In the genomic region with DNA sequence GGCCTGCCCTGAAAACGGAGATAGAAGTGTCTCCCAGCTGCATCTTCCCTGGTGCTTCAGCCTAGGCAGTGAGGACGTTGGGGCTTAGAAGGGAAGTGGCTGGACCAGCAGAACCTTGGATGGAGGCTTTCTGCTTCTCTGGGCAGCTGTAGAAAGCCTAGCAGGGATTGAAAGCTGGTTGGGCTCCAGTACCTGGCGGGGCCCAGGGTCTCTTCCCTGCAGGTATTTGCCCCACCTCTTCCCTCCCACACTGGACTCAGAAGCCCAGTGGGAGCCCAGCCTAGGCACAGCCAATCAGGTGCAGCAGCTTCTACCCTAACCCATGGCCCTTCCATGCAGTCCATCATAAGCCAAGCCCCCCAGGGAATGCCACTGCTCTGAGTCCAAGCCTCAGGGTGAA, we compare ENCODE assay signal across 17 cellular contexts.
A peak's percentile ranks its signal among the peaks of the same experiment; 100 is the strongest.
DNase-seq lines count a peak whose midpoint lies in the region; ATAC-seq and TF ChIP-seq lines count a peak whose summit lies in the region.
"Had no signal": no experiment of that assay in that cellular context is flagged by ENCODE, and none has a peak within 500 bp of the region (broad histone marks: within the 10 kb centered on the region; RNA-seq: fewer than 3 reads in every experiment).

No MANE protein-coding gene starts in this region.

- intact Hi-C loops in sigmoid colon (cut with DNase I): no loop called here
- intact Hi-C loops in aorta (cut with DNase I): no loop called here

- H2AFZ ChIP-seq in neuronal stem cell (ENCODE audit: low read length): no peak overlapping the region

- H3K27ac ChIP-seq in neuronal stem cell (replicated peaks; ENCODE audit: low read length) (no peak overlapping the region), sigmoid colon (no peak overlapping the region), aorta (ENCODE audit: low read depth in 1 of 2, low read length in 2 of 2) (no peak overlapping the region)
- H3K27ac ChIP-seq: C4-2B, HL-60 had no signal

- TF ChIP-seq POLR2A in sigmoid colon (IDR thresholded peaks at IDR 0.05): no peak

- H3K4me1 ChIP-seq in NT2/D1 (ENCODE audit: insufficient read depth, insufficient read length) (peaks cover 7% of the 10 kb centered on the region), neuronal stem cell (ENCODE audit: control insufficient read depth in 2 of 2, insufficient read depth in 1 of 2, low read depth in 1 of 2, low read length in 2 of 2) (peaks cover 0 to 8% of the 10 kb centered on the region in 2 donors), sigmoid colon (no peaks in the 10 kb centered on the region), aorta (ENCODE audit: control insufficient read depth in 1 of 2, insufficient read depth in 2 of 2, low read length in 2 of 2) (no peaks in the 10 kb centered on the region)
- H3K4me1 ChIP-seq: BE2C, Caco-2 had no signal

- H2BK5ac ChIP-seq in neuronal stem cell (ENCODE audit: low read length): no peak overlapping the region

- no peak overlapping the region for H3K23ac ChIP-seq in neuronal stem cell (ENCODE audit: low read depth, low read length, poor library complexity)

- H3K4ac ChIP-seq in neuronal stem cell (ENCODE audit: low read length): no peak overlapping the region

- no peak overlapping the region for H2BK15ac ChIP-seq in neuronal stem cell (ENCODE audit: low read length)

- no peaks in the 10 kb centered on the region for H3K79me1 ChIP-seq in neuronal stem cell (ENCODE audit: low read depth, low read length)

- no peak overlapping the region for H4K91ac ChIP-seq in neuronal stem cell (ENCODE audit: low read depth, low read length, poor library complexity)

- H4K8ac ChIP-seq in neuronal stem cell (ENCODE audit: low read depth, low read length): no peak overlapping the region

- TF ChIP-seq CTCF in sigmoid colon (IDR thresholded peaks at IDR 0.05): no peak

- H3K14ac ChIP-seq in neuronal stem cell (ENCODE audit: low read length): no peak overlapping the region

- no peak overlapping the region for H3K9ac ChIP-seq in NT2/D1 (ENCODE audit: insufficient read length, low read depth)
- no peak overlapping the region for H3K9ac ChIP-seq in neuronal stem cell (ENCODE audit: low read depth, low read length, poor library complexity)

- in situ Hi-C loops in KBM-7 (cut with MboI; ENCODE audit: low pct_unique_long_range_greater_than_20kb, low sequenced_read_pairs): no loop called here

- DNase-seq in H7: peak; percentile 63
- DNase-seq in NT2/D1 (ENCODE audit: low read depth, low spot score): peak; percentile 11
- peak; percentile 47 for DNase-seq in iPS-NIHi11 (ENCODE audit: low spot score)
- no peak for DNase-seq in neuronal stem cell (ENCODE audit: low spot score)
- no peak for DNase-seq in sigmoid colon
- no peak for DNase-seq in NCI-H1092 (lab: John Stamatoyannopoulos, UW)
- DNase-seq in KBM-7: no peak
- no peak for DNase-seq in aorta
- DNase-seq: ACHN; BE2C; Caco-2; CD4-positive, alpha-beta T cell; GDM1; HCEC 1CT; HFFc6 had no signal

- no peak overlapping the region for H3K4me2 ChIP-seq in neuronal stem cell (ENCODE audit: insufficient read depth, low read length, poor library complexity, severe bottlenecking)

- H2BK12ac ChIP-seq in neuronal stem cell (ENCODE audit: low read length): no peak overlapping the region

- H3K18ac ChIP-seq in neuronal stem cell (ENCODE audit: low read length): peak overlapping the region; percentile 12

- H3K36me3 ChIP-seq in H7 (replicated peaks; ENCODE audit: control insufficient read depth, insufficient read depth, low read length) (no peaks in the 10 kb centered on the region), NT2/D1 (ENCODE audit: insufficient read depth, insufficient read length, low read length) (no peaks in the 10 kb centered on the region), neuronal stem cell (replicated peaks in 1 of 2; ENCODE audit: control insufficient read depth in 2 of 2, insufficient read depth in 2 of 2, low read length in 2 of 2) (no peaks in the 10 kb centered on the region), sigmoid colon (no peaks in the 10 kb centered on the region), aorta (ENCODE audit: control insufficient read depth in 1 of 2, insufficient read depth in 2 of 2, low read length in 1 of 2) (no peaks in the 10 kb centered on the region)
- H3K36me3 ChIP-seq: BE2C had no signal

- H3K9me3 ChIP-seq in NT2/D1 (ENCODE audit: insufficient read depth, low read length): no peaks in the 10 kb centered on the region
- H3K9me3 ChIP-seq in neuronal stem cell (replicated peaks in 1 of 2; ENCODE audit: control insufficient read depth in 2 of 2, insufficient read depth in 1 of 2, low read depth in 1 of 2, low read length in 2 of 2): no peaks in the 10 kb centered on the region
- H3K9me3 ChIP-seq in sigmoid colon: no peaks in the 10 kb centered on the region
- no peaks in the 10 kb centered on the region for H3K9me3 ChIP-seq in aorta (ENCODE audit: control insufficient read depth, low read length)
- H3K9me3 ChIP-seq: BE2C, Caco-2 had no signal

- WGBS in neuronal stem cell (ENCODE audit: extremely low coverage in 2 of 2, insufficient read length in 2 of 2, insufficient replicate concordance in 1 of 2), 2 donors: no CpG with 5 or more reads among the region's 3 CpGs
- WGBS in sigmoid colon, 2 donors: 35 to 50% methylated on average over 3 of the region's 3 CpGs
- WGBS in aorta, 2 donors: 39 to 57% methylated on average over 3 of the region's 3 CpGs

- ATAC-seq in aorta (ENCODE audit: low FRiP score): no peak

- H3K4me3 ChIP-seq in H7 (ENCODE audit: insufficient read depth, low read depth, low read length) (no peak overlapping the region), NT2/D1 (ENCODE audit: insufficient read length, low read depth) (no peak overlapping the region), neuronal stem cell (ENCODE audit: low read length in 2 of 2) (no peak overlapping the region), sigmoid colon (no peak overlapping the region), aorta (ENCODE audit: low read length in 2 of 2) (no peak overlapping the region)

- no peaks in the 10 kb centered on the region for H3K27me3 ChIP-seq in H7 (ENCODE audit: control insufficient read depth, insufficient read depth, low read length)
- H3K27me3 ChIP-seq in NT2/D1 (ENCODE audit: insufficient read depth, insufficient read length): no peaks in the 10 kb centered on the region
- H3K27me3 ChIP-seq in neuronal stem cell (ENCODE audit: control insufficient read depth in 3 of 3, insufficient read depth in 3 of 3, low read depth in 1 of 3, low read length in 3 of 3): no peaks in the 10 kb centered on the region
- no peaks in the 10 kb centered on the region for H3K27me3 ChIP-seq in sigmoid colon
- no peaks in the 10 kb centered on the region for H3K27me3 ChIP-seq in aorta (ENCODE audit: control insufficient read depth in 1 of 2, insufficient read depth in 2 of 2, low read length in 1 of 2)
- H3K27me3 ChIP-seq: BE2C had no signal

- TF ChIP-seq EP300 in sigmoid colon (IDR thresholded peaks at IDR 0.05): no peak

- H2BK120ac ChIP-seq in neuronal stem cell (ENCODE audit: low read depth, low read length): no peak overlapping the region

- peak overlapping the region; percentile 60 for H2AK5ac ChIP-seq in neuronal stem cell (ENCODE audit: low read depth, low read length)

Comparison
In these comparisons a context has a peak if more than half of its experiments do, and no peak if none do; other contexts are left out.
1. DNase-seq: peak in H7 (single experiment), NT2/D1 (single experiment) and iPS-NIHi11 (single experiment); none in neuronal stem cell (single experiment), sigmoid colon (single experiment), NCI-H1092 (single experiment), KBM-7 (single experiment) and aorta (0 of 2).